ENCODE assay signal across 11 cellular contexts in the genomic region with DNA sequence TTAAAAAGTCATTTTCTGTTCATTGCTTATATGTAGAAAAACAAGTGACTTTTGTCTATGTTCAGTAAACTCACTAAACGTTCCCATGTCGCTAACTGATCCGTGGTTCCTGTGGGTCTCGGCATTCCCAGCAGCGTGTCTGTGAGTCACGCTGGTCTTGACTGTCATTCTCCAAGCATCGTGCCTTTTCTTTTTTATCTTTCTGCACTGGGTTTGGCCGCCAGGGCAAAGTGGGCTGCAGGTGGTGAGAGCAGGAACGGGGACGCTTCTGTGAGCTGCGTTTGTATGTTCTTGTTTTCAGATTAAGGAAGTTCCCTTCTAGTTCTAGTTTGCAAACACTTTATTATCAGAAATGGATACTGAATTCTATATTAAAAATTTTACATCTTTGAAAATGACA. TPM values are rescaled to one million over a fixed set of nuclear protein-coding genes. Genes with fewer than 3 reads are reported as not detected.
"Had no signal": no experiment of that assay in that cellular context is flagged by ENCODE, and none has a peak within 500 bp of the region (broad histone marks: within the 10 kb centered on the region; RNA-seq: fewer than 3 reads in every experiment).

No MANE protein-coding gene starts in this region.

- H3K4me3 Mint-ChIP-seq: HFFc6 had no signal

- H3K9ac ChIP-seq: GM23248 had no signal

- H3K4me1 ChIP-seq: HAP-1 had no signal

- DNase-seq: GM23248, GOT3, H7, HFFc6, IMR-90 had no signal

- H3K4me3 ChIP-seq: GM23248, HAP-1, K562 had no signal

- ATAC-seq: HCT116, K562 had no signal

- H3K27ac Mint-ChIP-seq: HFFc6 had no signal

- FAIRE-seq: HTR-8/SVneo, K562 had no signal

- H3K9me3 ChIP-seq: HAP-1 had no signal

- H3K27ac ChIP-seq: GM23248 had no signal

- H3K36me3 ChIP-seq: HAP-1 had no signal

RNA-seq across cellular contexts. Expression of a gene that starts 22.6 kb away (rescaled TPM):
- total RNA-seq: H4, H7, HT-29, K562 had no signal
